19 cellular contexts compared by ENCODE assay signal in genomic region chr16:88279998-88280397, GRCh38.
DNase-seq lines count a peak whose midpoint lies in the region; ATAC-seq, FAIRE-seq and TF ChIP-seq lines count a peak whose summit lies in the region.
"Had no signal": no experiment of that assay in that cellular context is flagged by ENCODE, and none has a peak within 500 bp of the region (broad histone marks: within the 10 kb centered on the region; RNA-seq: fewer than 3 reads in every experiment).

No MANE protein-coding gene starts in this region.

- no peaks in the 10 kb centered on the region for H3K79me2 ChIP-seq in HepG2 (ENCODE audit: insufficient read depth, low read length)

- WGBS in HepG2 (ENCODE audit: low lambda C conversion rate): 73% methylated on average over 18 of the region's 18 CpGs

- TF ChIP-seq EP300 in HepG2 (IDR thresholded peaks at IDR 0.05; ENCODE audit: low read depth in 2 of 2, low read length in 2 of 2) (no peak), HepG2 (CRISPR knock-in tag; IDR thresholded peaks at IDR 0.05; ENCODE audit: borderline replicate concordance) (no peak)

- H3K27me3 ChIP-seq in bronchial epithelial cell (ENCODE audit: control insufficient read depth, insufficient read depth, low read length): no peaks in the 10 kb centered on the region
- H3K27me3 ChIP-seq in HepG2 (ENCODE audit: control insufficient read depth in 1 of 2, insufficient read depth in 2 of 2, low read length in 2 of 2): peaks cover 5 to 12% of the 10 kb centered on the region in 2 experiments; a peak in 2 of 5 replicates

- POLR2A ChIA-PET in HepG2 (lab: Yijun Ruan, JAX) (no interaction called here), RWPE1 (lab: Yijun Ruan, JAX; ENCODE audit: low non-redundant PET) (no interaction called here)
- POLR2A ChIA-PET in activated CD4-positive, alpha-beta T cell treated with anti-CD3 and anti-CD28 coated beads for 36 hours (lab: Charles Lee): no interaction called here

- no peak for TF ChIP-seq RAD21 in HepG2 (CRISPR knock-in tag; IDR thresholded peaks at IDR 0.05)

- peak; percentile 100 for FAIRE-seq in bronchial epithelial cell (lab: Jason Lieb, UNC)
- FAIRE-seq in HepG2 (lab: Jason Lieb, UNC): no peak
- FAIRE-seq: A549, D721Med, G401.6, H54 had no signal

- peaks cover 20% of the 10 kb centered on the region for H3K9me3 Mint-ChIP-seq in activated naive CD4-positive, alpha-beta T cell treated with anti-CD3 and anti-CD28 coated beads, Interleukin-2, amount 10 ng/mL, durations not matched to agents 7 days and 5 days
- H3K9me3 Mint-ChIP-seq in endothelial cell (ENCODE audit: unreplicated experiment): no peaks in the 10 kb centered on the region
- H3K9me3 Mint-ChIP-seq in activated CD4-positive, alpha-beta T cell treated with anti-CD3 and anti-CD28 coated beads for 36 hours (ENCODE audit: low read depth): peaks cover 4% of the 10 kb centered on the region
- H3K9me3 Mint-ChIP-seq: CD4-positive, alpha-beta T cell had no signal

- TF ChIP-seq CTCF in bronchial epithelial cell (IDR thresholded peaks at IDR 0.05; ENCODE audit: insufficient read depth, low read length, severe bottlenecking): no peak
- no peak for TF ChIP-seq CTCF in HepG2 (CRISPR knock-in tag; IDR thresholded peaks at IDR 0.05)
- TF ChIP-seq CTCF in endothelial cell (IDR thresholded peaks at IDR 0.05; ENCODE audit: unreplicated experiment): no peak
- no peak for TF ChIP-seq CTCF in RWPE1 (conservative IDR thresholded peaks at IDR 0.05; ENCODE audit: low read depth)

- H3K4me3 ChIP-seq in bronchial epithelial cell (ENCODE audit: low read depth, low read length) (no peak overlapping the region), HepG2 (replicated peaks in 1 of 3; ENCODE audit: insufficient read depth in 1 of 3, low read depth in 2 of 3, low read length in 3 of 3) (no peak overlapping the region)
- H3K4me3 ChIP-seq: A549, GM23248 had no signal

- H3K27ac Mint-ChIP-seq in activated naive CD4-positive, alpha-beta T cell treated with anti-CD3 and anti-CD28 coated beads, Interleukin-2, amount 10 ng/mL, durations not matched to agents 7 days and 5 days: no peak overlapping the region
- H3K27ac Mint-ChIP-seq in endothelial cell (ENCODE audit: unreplicated experiment): no peak overlapping the region
- no peak overlapping the region for H3K27ac Mint-ChIP-seq in activated CD4-positive, alpha-beta T cell treated with anti-CD3 and anti-CD28 coated beads for 36 hours
- H3K27ac Mint-ChIP-seq: CD4-positive, alpha-beta T cell; IgD-negative memory B cell had no signal

- H3K36me3 ChIP-seq in bronchial epithelial cell (ENCODE audit: control insufficient read depth, insufficient read depth, low read length): no peaks in the 10 kb centered on the region
- H3K36me3 ChIP-seq in HepG2 (replicated peaks in 1 of 2; ENCODE audit: control insufficient read depth in 1 of 2, insufficient read depth in 2 of 2, low read length in 2 of 2): no peaks in the 10 kb centered on the region

- no TSS peak for BruUV-seq in HepG2 (replicated peaks; lab: Mats Ljungman, UMichigan)

- intact Hi-C loops in HepG2 (cut with micrococcal nuclease; ENCODE audit: unreplicated experiment): no loop called here
- intact Hi-C loops in activated CD4-positive, alpha-beta T cell treated with anti-CD3 and anti-CD28 coated beads for 36 hours (cut with DNase I, micrococcal nuclease): no loop called here

- H3K9me3 ChIP-seq in HepG2 (ENCODE audit: low read length): no peaks in the 10 kb centered on the region

- no peaks in the 10 kb centered on the region for H3K4me1 ChIP-seq in HepG2 (ENCODE audit: insufficient read depth, low read length)

- no peaks in the 10 kb centered on the region for H4K20me1 ChIP-seq in HepG2 (ENCODE audit: insufficient read depth, low read length)

- H2AFZ ChIP-seq in HepG2 (ENCODE audit: low read length): no peak overlapping the region
- H2AFZ ChIP-seq: GM23248 had no signal

- no peak for TF ChIP-seq POLR2A in HepG2 (IDR thresholded peaks at IDR 0.05; ENCODE audit: insufficient read depth in 1 of 2, low read depth in 2 of 2, low read length in 2 of 2)

- no peak overlapping the region for H3K4me2 ChIP-seq in HepG2 (ENCODE audit: low read depth, low read length)
- H3K4me2 ChIP-seq: A549 had no signal

- H3K4me3 Mint-ChIP-seq in activated naive CD4-positive, alpha-beta T cell treated with anti-CD3 and anti-CD28 coated beads, Interleukin-2, amount 10 ng/mL, durations not matched to agents 7 days and 5 days: no peak overlapping the region
- H3K4me3 Mint-ChIP-seq in endothelial cell (ENCODE audit: unreplicated experiment): no peak overlapping the region
- H3K4me3 Mint-ChIP-seq in activated CD4-positive, alpha-beta T cell treated with anti-CD3 and anti-CD28 coated beads for 36 hours: no peak overlapping the region
- H3K4me3 Mint-ChIP-seq: CD4-positive, alpha-beta T cell; IgD-negative memory B cell had no signal

- no peaks in the 10 kb centered on the region for H3K27me3 Mint-ChIP-seq in activated naive CD4-positive, alpha-beta T cell treated with anti-CD3 and anti-CD28 coated beads, Interleukin-2, amount 10 ng/mL, durations not matched to agents 7 days and 5 days
- H3K27me3 Mint-ChIP-seq in endothelial cell (ENCODE audit: unreplicated experiment): peaks cover 6% of the 10 kb centered on the region
- no peaks in the 10 kb centered on the region for H3K27me3 Mint-ChIP-seq in activated CD4-positive, alpha-beta T cell treated with anti-CD3 and anti-CD28 coated beads for 36 hours
- H3K27me3 Mint-ChIP-seq: CD4-positive, alpha-beta T cell had no signal

- CTCF ChIA-PET in activated naive CD4-positive, alpha-beta T cell treated with anti-CD3 and anti-CD28 coated beads, Interleukin-2, amount 10 ng/mL, durations not matched to agents 7 days and 5 days (lab: Charles Lee): no interaction called here
- CTCF ChIA-PET in HepG2 (lab: Yijun Ruan, JAX; ENCODE audit: low intra/inter-chr PET ratio, low total read pairs): no interaction called here
- CTCF ChIA-PET in RWPE1 (lab: Yijun Ruan, JAX): no interaction called here
- CTCF ChIA-PET in activated CD4-positive, alpha-beta T cell treated with anti-CD3 and anti-CD28 coated beads for 36 hours (lab: Charles Lee): no interaction called here

- in situ Hi-C loops in HepG2 (cut with HindIII; ENCODE audit: extremely low pct_ligation_motif_present, low pct_unique_long_range_greater_than_20kb): no loop called here

- H3K4me1 Mint-ChIP-seq in activated naive CD4-positive, alpha-beta T cell treated with anti-CD3 and anti-CD28 coated beads, Interleukin-2, amount 10 ng/mL, durations not matched to agents 7 days and 5 days: no peaks in the 10 kb centered on the region
- H3K4me1 Mint-ChIP-seq in endothelial cell (ENCODE audit: unreplicated experiment): no peaks in the 10 kb centered on the region
- H3K4me1 Mint-ChIP-seq in activated CD4-positive, alpha-beta T cell treated with anti-CD3 and anti-CD28 coated beads for 36 hours: no peaks in the 10 kb centered on the region

- peak; percentile 16 for DNase-seq in activated naive CD4-positive, alpha-beta T cell treated with anti-CD3 and anti-CD28 coated beads, Interleukin-2, amount 10 ng/mL, durations not matched to agents 7 days and 5 days
- DNase-seq in activated naive CD4-positive, alpha-beta T cell treated with anti-CD3 and anti-CD28 coated beads, Interleukin-2, amount 50 U/mL, for 16 hours: no peak
- no peak for DNase-seq in bronchial epithelial cell (ENCODE audit: low read depth)
- no peak for DNase-seq in HepG2 (ENCODE audit: low spot score)
- no peak for DNase-seq in endothelial cell (ENCODE audit: low spot score)
- DNase-seq in RWPE1 (ENCODE audit: low spot score): no peak
- no peak for DNase-seq in activated CD4-positive, alpha-beta T cell treated with anti-CD3 and anti-CD28 coated beads for 36 hours
- DNase-seq: AML-193; Caco-2; CD4-positive, alpha-beta T cell; GM23248; HCEC 1CT had no signal

- no peak for ATAC-seq in HepG2
- no peak for ATAC-seq in activated CD4-positive, alpha-beta T cell treated with anti-CD3 and anti-CD28 coated beads for 36 hours
- ATAC-seq: A549 had no signal

- no peak overlapping the region for H3K9ac ChIP-seq in HepG2 (ENCODE audit: insufficient read depth, low read depth, low read length)
- H3K9ac ChIP-seq: GM23248 had no signal

- peaks cover 2% of the 10 kb centered on the region for H3K36me3 Mint-ChIP-seq in activated naive CD4-positive, alpha-beta T cell treated with anti-CD3 and anti-CD28 coated beads, Interleukin-2, amount 10 ng/mL, durations not matched to agents 7 days and 5 days
- peaks cover 6% of the 10 kb centered on the region for H3K36me3 Mint-ChIP-seq in endothelial cell (ENCODE audit: low read depth, unreplicated experiment)
- H3K36me3 Mint-ChIP-seq in activated CD4-positive, alpha-beta T cell treated with anti-CD3 and anti-CD28 coated beads for 36 hours (ENCODE audit: low read depth): no peaks in the 10 kb centered on the region
- H3K36me3 Mint-ChIP-seq: IgD-negative memory B cell had no signal

- H3K27ac ChIP-seq in HepG2 (ENCODE audit: extremely low read length, insufficient read depth, low read length) (no peak overlapping the region), RWPE1 (no peak overlapping the region)
- H3K27ac ChIP-seq: 22Rv1, A549, C4-2B, GM23248 had no signal

TF ChIP-seq in HepG2, 621 proteins besides CTCF, POLR2A, EP300 and RAD21 (continues in another document):
- TF ChIP-seq, protein P1, sequence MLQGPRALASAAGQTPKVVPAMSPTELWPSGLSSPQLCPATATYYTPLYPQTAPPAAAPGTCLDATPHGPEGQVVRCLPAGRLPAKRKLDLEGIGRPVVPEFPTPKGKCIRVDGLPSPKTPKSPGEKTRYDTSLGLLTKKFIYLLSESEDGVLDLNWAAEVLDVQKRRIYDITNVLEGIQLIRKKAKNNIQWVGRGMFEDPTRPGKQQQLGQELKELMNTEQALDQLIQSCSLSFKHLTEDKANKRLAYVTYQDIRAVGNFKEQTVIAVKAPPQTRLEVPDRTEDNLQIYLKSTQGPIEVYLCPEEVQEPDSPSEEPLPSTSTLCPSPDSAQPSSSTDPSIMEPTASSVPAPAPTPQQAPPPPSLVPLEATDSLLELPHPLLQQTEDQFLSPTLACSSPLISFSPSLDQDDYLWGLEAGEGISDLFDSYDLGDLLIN (CRISPR knock-in tag; IDR thresholded peaks at IDR 0.05; ENCODE audit: borderline replicate concordance): no peak
- TF ChIP-seq ZZZ3 (CRISPR knock-in tag; IDR thresholded peaks at IDR 0.05; ENCODE audit: borderline replicate concordance) (no peak), RXRB (CRISPR knock-in tag; IDR thresholded peaks at IDR 0.05; ENCODE audit: borderline replicate concordance) (no peak), ELF1 (CRISPR knock-in tag; IDR thresholded peaks at IDR 0.05) (no peak)
